In the genomic region with DNA sequence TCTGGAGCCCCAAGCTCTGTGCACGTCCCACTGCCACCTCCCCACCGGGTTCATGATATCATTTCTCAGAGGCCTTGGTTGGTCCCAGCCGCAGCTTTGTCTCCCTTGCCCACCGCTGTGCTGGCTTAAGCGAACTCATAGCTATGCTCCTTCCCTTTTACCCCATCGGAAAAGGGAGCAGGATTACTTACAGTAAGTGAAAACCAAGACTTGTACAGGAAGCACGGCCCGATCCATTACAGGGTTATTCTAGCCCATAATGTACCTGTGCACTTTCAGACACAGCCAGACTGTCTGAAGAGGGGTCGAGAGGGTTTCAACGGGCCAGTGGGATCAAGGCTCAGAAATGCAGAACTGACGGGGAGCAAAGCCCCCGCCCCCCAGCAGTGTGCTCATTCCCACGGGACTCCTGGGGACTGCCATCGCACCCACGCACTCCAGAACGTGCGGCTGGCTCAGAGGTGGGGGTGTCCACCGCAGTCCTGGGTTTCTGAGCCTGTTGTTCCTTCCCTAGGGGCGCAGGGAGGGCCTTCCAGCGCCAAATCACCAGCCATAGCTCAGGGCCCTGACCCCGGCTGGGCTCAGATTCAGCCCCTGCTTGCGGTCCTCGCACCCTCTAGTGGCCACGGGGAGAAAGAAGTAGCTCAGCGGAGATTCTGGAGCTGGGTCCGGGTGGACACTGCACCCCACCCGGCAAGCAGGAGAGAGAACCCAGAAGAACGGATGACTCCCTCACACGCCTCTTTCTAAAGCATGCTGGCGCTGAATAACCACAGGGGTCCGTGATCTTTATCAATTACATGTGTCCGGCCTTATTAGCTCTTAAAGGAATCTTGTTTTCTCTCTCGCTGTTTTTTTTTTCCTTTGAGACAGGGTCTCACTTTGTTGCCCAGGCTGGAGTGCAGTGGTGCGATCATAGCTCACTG, we compare ENCODE assay signal across 1 cellular context.
TF ChIP-seq lines count a peak whose summit lies in the region.

No MANE protein-coding gene starts in this region.

TF ChIP-seq in HepG2, 621 proteins besides CTCF, POLR2A, EP300 and RAD21 (continued from another document and continues in another):
- TF ChIP-seq, protein P1, sequence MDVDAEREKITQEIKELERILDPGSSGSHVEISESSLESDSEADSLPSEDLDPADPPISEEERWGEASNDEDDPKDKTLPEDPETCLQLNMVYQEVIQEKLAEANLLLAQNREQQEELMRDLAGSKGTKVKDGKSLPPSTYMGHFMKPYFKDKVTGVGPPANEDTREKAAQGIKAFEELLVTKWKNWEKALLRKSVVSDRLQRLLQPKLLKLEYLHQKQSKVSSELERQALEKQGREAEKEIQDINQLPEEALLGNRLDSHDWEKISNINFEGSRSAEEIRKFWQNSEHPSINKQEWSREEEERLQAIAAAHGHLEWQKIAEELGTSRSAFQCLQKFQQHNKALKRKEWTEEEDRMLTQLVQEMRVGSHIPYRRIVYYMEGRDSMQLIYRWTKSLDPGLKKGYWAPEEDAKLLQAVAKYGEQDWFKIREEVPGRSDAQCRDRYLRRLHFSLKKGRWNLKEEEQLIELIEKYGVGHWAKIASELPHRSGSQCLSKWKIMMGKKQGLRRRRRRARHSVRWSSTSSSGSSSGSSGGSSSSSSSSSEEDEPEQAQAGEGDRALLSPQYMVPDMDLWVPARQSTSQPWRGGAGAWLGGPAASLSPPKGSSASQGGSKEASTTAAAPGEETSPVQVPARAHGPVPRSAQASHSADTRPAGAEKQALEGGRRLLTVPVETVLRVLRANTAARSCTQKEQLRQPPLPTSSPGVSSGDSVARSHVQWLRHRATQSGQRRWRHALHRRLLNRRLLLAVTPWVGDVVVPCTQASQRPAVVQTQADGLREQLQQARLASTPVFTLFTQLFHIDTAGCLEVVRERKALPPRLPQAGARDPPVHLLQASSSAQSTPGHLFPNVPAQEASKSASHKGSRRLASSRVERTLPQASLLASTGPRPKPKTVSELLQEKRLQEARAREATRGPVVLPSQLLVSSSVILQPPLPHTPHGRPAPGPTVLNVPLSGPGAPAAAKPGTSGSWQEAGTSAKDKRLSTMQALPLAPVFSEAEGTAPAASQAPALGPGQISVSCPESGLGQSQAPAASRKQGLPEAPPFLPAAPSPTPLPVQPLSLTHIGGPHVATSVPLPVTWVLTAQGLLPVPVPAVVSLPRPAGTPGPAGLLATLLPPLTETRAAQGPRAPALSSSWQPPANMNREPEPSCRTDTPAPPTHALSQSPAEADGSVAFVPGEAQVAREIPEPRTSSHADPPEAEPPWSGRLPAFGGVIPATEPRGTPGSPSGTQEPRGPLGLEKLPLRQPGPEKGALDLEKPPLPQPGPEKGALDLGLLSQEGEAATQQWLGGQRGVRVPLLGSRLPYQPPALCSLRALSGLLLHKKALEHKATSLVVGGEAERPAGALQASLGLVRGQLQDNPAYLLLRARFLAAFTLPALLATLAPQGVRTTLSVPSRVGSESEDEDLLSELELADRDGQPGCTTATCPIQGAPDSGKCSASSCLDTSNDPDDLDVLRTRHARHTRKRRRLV (CRISPR knock-in tag; IDR thresholded peaks at IDR 0.05): peak; percentile 69
- TF ChIP-seq MEF2D (CRISPR knock-in tag; IDR thresholded peaks at IDR 0.05): peak; percentile 89
- no peak for TF ChIP-seq ISX (CRISPR knock-in tag; conservative IDR thresholded peaks at IDR 0.05)
- 0 out of 2 replicates have a peak, but pooled peaks have one; percentile 18 for TF ChIP-seq CHD2 (IDR thresholded peaks at IDR 0.05; ENCODE audit: low read depth, low read length)
- TF ChIP-seq SALL2 (CRISPR knock-in tag; IDR thresholded peaks at IDR 0.05): peak; percentile 94
- peak; percentile 69 for TF ChIP-seq ZNF34 (CRISPR knock-in tag; IDR thresholded peaks at IDR 0.05; ENCODE audit: borderline replicate concordance)
- peak; percentile 41; the same call in 1 of the 2 replicates for TF ChIP-seq ZIK1 (CRISPR knock-in tag; IDR thresholded peaks at IDR 0.05; ENCODE audit: borderline replicate concordance, low read depth)
- TF ChIP-seq ZNF7 (CRISPR knock-in tag; IDR thresholded peaks at IDR 0.05): no peak
- TF ChIP-seq ZNF367 (CRISPR knock-in tag; IDR thresholded peaks at IDR 0.05; ENCODE audit: borderline replicate concordance): no peak
- 0 out of 2 replicates have a peak, but pooled peaks have one; percentile 41 for TF ChIP-seq ZNF205 (CRISPR knock-in tag; IDR thresholded peaks at IDR 0.05)
- peak; percentile 76 for TF ChIP-seq YEATS4 (CRISPR knock-in tag; IDR thresholded peaks at IDR 0.05; ENCODE audit: borderline replicate concordance)
- TF ChIP-seq ZSCAN30 (CRISPR knock-in tag; IDR thresholded peaks at IDR 0.05): no peak
- TF ChIP-seq ZNF550 (CRISPR knock-in tag; IDR thresholded peaks at IDR 0.05; ENCODE audit: borderline replicate concordance): no peak
- no peak for TF ChIP-seq ZNF326 (CRISPR knock-in tag; IDR thresholded peaks at IDR 0.05; ENCODE audit: borderline replicate concordance)
- TF ChIP-seq, protein P2, sequence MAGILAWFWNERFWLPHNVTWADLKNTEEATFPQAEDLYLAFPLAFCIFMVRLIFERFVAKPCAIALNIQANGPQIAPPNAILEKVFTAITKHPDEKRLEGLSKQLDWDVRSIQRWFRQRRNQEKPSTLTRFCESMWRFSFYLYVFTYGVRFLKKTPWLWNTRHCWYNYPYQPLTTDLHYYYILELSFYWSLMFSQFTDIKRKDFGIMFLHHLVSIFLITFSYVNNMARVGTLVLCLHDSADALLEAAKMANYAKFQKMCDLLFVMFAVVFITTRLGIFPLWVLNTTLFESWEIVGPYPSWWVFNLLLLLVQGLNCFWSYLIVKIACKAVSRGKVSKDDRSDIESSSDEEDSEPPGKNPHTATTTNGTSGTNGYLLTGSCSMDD (CRISPR knock-in tag; IDR thresholded peaks at IDR 0.05): no peak
- no peak for TF ChIP-seq ARNT (IDR thresholded peaks at IDR 0.05)
- TF ChIP-seq EHMT2 (IDR thresholded peaks at IDR 0.05; ENCODE audit: borderline replicate concordance, low read depth, low read length): no peak
- TF ChIP-seq ZNF138 (CRISPR knock-in tag; IDR thresholded peaks at IDR 0.05; ENCODE audit: low read depth): peak; percentile 84; the same call in 1 of the 2 replicates
- TF ChIP-seq XRCC5 (optimal IDR thresholded peaks at IDR 0.05; ENCODE audit: low read length): peak; percentile 99
- TF ChIP-seq ZNF143 (CRISPR knock-in tag; IDR thresholded peaks at IDR 0.05): no peak; the same call in 1 of the 2 replicates
- TF ChIP-seq ZNF776 (CRISPR knock-in tag; IDR thresholded peaks at IDR 0.05): peak; percentile 62
- TF ChIP-seq IRX3 (CRISPR knock-in tag; IDR thresholded peaks at IDR 0.05; ENCODE audit: borderline replicate concordance, low read depth): peak; percentile 71; the same call in 1 of the 2 replicates
- no peak for TF ChIP-seq HNRNPUL1 (IDR thresholded peaks at IDR 0.05; ENCODE audit: low read depth, low read length)
- peak; percentile 94; the same call in 1 of the 2 replicates for TF ChIP-seq ZNF792 (CRISPR knock-in tag; IDR thresholded peaks at IDR 0.05)
- 0 out of 2 replicates have a peak, but pooled peaks have one; percentile 55 for TF ChIP-seq SIX4 (CRISPR knock-in tag; IDR thresholded peaks at IDR 0.05)
- TF ChIP-seq ZNF644 (CRISPR knock-in tag; IDR thresholded peaks at IDR 0.05; ENCODE audit: low read depth): 0 out of 2 replicates have a peak, but pooled peaks have one; percentile 23
- TF ChIP-seq, protein P3, sequence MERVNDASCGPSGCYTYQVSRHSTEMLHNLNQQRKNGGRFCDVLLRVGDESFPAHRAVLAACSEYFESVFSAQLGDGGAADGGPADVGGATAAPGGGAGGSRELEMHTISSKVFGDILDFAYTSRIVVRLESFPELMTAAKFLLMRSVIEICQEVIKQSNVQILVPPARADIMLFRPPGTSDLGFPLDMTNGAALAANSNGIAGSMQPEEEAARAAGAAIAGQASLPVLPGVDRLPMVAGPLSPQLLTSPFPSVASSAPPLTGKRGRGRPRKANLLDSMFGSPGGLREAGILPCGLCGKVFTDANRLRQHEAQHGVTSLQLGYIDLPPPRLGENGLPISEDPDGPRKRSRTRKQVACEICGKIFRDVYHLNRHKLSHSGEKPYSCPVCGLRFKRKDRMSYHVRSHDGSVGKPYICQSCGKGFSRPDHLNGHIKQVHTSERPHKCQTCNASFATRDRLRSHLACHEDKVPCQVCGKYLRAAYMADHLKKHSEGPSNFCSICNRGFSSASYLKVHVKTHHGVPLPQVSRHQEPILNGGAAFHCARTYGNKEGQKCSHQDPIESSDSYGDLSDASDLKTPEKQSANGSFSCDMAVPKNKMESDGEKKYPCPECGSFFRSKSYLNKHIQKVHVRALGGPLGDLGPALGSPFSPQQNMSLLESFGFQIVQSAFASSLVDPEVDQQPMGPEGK (CRISPR knock-in tag; IDR thresholded peaks at IDR 0.05): peak; percentile 91
- no peak for TF ChIP-seq LCORL (IDR thresholded peaks at IDR 0.05)
- TF ChIP-seq LCORL (CRISPR knock-in tag; IDR thresholded peaks at IDR 0.05): peak; percentile 91
- TF ChIP-seq, protein P4, sequence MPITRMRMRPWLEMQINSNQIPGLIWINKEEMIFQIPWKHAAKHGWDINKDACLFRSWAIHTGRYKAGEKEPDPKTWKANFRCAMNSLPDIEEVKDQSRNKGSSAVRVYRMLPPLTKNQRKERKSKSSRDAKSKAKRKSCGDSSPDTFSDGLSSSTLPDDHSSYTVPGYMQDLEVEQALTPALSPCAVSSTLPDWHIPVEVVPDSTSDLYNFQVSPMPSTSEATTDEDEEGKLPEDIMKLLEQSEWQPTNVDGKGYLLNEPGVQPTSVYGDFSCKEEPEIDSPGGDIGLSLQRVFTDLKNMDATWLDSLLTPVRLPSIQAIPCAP (CRISPR knock-in tag; IDR thresholded peaks at IDR 0.05; ENCODE audit: low read depth): no peak
- 0 out of 2 replicates have a peak, but pooled peaks have one; percentile 64 for TF ChIP-seq MYNN (CRISPR knock-in tag; IDR thresholded peaks at IDR 0.05; ENCODE audit: low read depth)
- peak; percentile 54; the same call in 1 of the 2 replicates for TF ChIP-seq YEATS2 (CRISPR knock-in tag; IDR thresholded peaks at IDR 0.05; ENCODE audit: borderline replicate concordance)
- TF ChIP-seq SNAI1 (CRISPR knock-in tag; IDR thresholded peaks at IDR 0.05; ENCODE audit: borderline replicate concordance): no peak; the same call in 1 of the 2 replicates
- peak; percentile 72 for TF ChIP-seq ZEB1 (IDR thresholded peaks at IDR 0.05; ENCODE audit: insufficient replicate concordance, low read depth)
- 0 out of 2 replicates have a peak, but pooled peaks have one; percentile 66 for TF ChIP-seq TP53 (CRISPR knock-in tag; conservative IDR thresholded peaks at IDR 0.05)
- TF ChIP-seq, protein P5, sequence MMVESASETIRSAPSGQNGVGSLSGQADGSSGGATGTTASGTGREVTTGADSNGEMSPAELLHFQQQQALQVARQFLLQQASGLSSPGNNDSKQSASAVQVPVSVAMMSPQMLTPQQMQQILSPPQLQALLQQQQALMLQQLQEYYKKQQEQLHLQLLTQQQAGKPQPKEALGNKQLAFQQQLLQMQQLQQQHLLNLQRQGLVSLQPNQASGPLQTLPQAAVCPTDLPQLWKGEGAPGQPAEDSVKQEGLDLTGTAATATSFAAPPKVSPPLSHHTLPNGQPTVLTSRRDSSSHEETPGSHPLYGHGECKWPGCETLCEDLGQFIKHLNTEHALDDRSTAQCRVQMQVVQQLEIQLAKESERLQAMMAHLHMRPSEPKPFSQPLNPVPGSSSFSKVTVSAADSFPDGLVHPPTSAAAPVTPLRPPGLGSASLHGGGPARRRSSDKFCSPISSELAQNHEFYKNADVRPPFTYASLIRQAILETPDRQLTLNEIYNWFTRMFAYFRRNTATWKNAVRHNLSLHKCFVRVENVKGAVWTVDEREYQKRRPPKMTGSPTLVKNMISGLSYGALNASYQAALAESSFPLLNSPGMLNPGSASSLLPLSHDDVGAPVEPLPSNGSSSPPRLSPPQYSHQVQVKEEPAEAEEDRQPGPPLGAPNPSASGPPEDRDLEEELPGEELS (CRISPR knock-in tag; IDR thresholded peaks at IDR 0.05): peak; percentile 57; the same call in 1 of the 2 replicates
- TF ChIP-seq, protein P6, sequence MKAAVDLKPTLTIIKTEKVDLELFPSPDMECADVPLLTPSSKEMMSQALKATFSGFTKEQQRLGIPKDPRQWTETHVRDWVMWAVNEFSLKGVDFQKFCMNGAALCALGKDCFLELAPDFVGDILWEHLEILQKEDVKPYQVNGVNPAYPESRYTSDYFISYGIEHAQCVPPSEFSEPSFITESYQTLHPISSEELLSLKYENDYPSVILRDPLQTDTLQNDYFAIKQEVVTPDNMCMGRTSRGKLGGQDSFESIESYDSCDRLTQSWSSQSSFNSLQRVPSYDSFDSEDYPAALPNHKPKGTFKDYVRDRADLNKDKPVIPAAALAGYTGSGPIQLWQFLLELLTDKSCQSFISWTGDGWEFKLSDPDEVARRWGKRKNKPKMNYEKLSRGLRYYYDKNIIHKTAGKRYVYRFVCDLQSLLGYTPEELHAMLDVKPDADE (CRISPR knock-in tag; IDR thresholded peaks at IDR 0.05): no peak
- no peak for TF ChIP-seq ZSCAN22 (CRISPR knock-in tag; IDR thresholded peaks at IDR 0.05)
- TF ChIP-seq ZFP82 (CRISPR knock-in tag; IDR thresholded peaks at IDR 0.05; ENCODE audit: borderline replicate concordance): no peak
- TF ChIP-seq, protein P7, sequence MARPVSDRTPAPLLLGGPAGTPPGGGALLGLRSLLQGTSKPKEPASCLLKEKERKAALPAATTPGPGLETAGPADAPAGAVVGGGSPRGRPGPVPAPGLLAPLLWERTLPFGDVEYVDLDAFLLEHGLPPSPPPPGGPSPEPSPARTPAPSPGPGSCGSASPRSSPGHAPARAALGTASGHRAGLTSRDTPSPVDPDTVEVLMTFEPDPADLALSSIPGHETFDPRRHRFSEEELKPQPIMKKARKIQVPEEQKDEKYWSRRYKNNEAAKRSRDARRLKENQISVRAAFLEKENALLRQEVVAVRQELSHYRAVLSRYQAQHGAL (CRISPR knock-in tag; IDR thresholded peaks at IDR 0.05; ENCODE audit: not compliant biosample characterization): peak; percentile 40
- no peak for TF ChIP-seq ZNF253 (CRISPR knock-in tag; IDR thresholded peaks at IDR 0.05; ENCODE audit: borderline replicate concordance)
- TF ChIP-seq, protein P8, sequence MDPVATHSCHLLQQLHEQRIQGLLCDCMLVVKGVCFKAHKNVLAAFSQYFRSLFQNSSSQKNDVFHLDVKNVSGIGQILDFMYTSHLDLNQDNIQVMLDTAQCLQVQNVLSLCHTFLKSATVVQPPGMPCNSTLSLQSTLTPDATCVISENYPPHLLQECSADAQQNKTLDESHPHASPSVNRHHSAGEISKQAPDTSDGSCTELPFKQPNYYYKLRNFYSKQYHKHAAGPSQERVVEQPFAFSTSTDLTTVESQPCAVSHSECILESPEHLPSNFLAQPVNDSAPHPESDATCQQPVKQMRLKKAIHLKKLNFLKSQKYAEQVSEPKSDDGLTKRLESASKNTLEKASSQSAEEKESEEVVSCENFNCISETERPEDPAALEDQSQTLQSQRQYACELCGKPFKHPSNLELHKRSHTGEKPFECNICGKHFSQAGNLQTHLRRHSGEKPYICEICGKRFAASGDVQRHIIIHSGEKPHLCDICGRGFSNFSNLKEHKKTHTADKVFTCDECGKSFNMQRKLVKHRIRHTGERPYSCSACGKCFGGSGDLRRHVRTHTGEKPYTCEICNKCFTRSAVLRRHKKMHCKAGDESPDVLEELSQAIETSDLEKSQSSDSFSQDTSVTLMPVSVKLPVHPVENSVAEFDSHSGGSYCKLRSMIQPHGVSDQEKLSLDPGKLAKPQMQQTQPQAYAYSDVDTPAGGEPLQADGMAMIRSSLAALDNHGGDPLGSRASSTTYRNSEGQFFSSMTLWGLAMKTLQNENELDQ (CRISPR knock-in tag; IDR thresholded peaks at IDR 0.05; ENCODE audit: borderline replicate concordance): no peak
